Comparison of ENCODE assay signal across 8 cellular contexts in the genomic region with DNA sequence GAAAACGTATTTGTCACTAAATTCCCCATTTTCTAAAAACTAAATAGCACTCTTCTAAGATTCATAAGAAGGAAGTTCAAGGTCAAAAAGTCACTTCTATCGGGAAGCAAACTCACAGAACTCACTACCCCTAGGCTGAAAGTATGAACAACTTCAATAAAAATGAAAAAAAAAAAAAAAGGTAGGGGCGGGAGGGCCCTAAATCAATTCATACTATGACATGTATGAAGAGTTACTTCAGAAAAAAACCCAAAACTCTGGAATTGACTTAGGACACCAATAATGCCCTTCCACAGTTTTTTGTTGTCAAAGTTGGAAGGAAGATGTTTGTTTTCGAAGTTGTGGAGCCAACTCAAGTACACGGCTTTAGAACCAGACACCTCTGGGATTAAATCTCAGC. TPM values are rescaled to one million over a fixed set of nuclear protein-coding genes. Genes with fewer than 3 reads are reported as not detected.
DNase-seq lines count a peak whose midpoint lies in the region; ATAC-seq and TF ChIP-seq lines count a peak whose summit lies in the region.

No MANE protein-coding gene starts in this region.

- TF ChIP-seq CTCF in A673 (conservative IDR thresholded peaks at IDR 0.05; ENCODE audit: low read depth, low read length) (no peak), cardiac fibroblast (IDR thresholded peaks at IDR 0.05; ENCODE audit: low read depth, low read length) (no peak), GM10248 (IDR thresholded peaks at IDR 0.05; ENCODE audit: control extremely low read depth, extremely low read depth, low read depth, missing control alignments) (no peak)

- H3K9ac ChIP-seq in HUES6 (ENCODE audit: low read length): peak overlapping the region; percentile 93
- H3K9ac ChIP-seq in muscle layer of colon (ENCODE audit: low read length): peak overlapping the region; percentile 81

- H3K27ac ChIP-seq in A673 (ENCODE audit: low read depth, low read length, poor library complexity, severe bottlenecking): peak overlapping the region; percentile 86
- H3K27ac ChIP-seq in HUES6 (ENCODE audit: low read depth, low read length): peak overlapping the region; percentile 95; the same call in 1 of the 2 replicates
- H3K27ac ChIP-seq in muscle layer of colon (ENCODE audit: low read depth, low read length): no peak overlapping the region

- ATAC-seq in HG02759 (IDR thresholded peaks at IDR 0.05; ENCODE audit: unreplicated experiment) (no peak), HG03175 (IDR thresholded peaks at IDR 0.05; ENCODE audit: unreplicated experiment) (no peak)

- peaks cover 11% of the 10 kb centered on the region for H3K4me1 ChIP-seq in A673 (ENCODE audit: insufficient read depth, low read length, poor library complexity, severe bottlenecking)
- peaks cover 27% of the 10 kb centered on the region for H3K4me1 ChIP-seq in HUES6 (ENCODE audit: control insufficient read depth, insufficient read depth, low read length)
- peaks cover 12% of the 10 kb centered on the region for H3K4me1 ChIP-seq in muscle layer of colon (ENCODE audit: insufficient read depth, low read length)

- peaks cover 12% of the 10 kb centered on the region for H3K36me3 ChIP-seq in A673 (ENCODE audit: insufficient read depth, low read length, poor library complexity, severe bottlenecking)
- peaks cover 36% of the 10 kb centered on the region for H3K36me3 ChIP-seq in HUES6 (ENCODE audit: control insufficient read depth, insufficient read depth, low read length)
- H3K36me3 ChIP-seq in muscle layer of colon (ENCODE audit: insufficient read depth, low read length): no peaks in the 10 kb centered on the region

- H3K4me3 ChIP-seq in A673 (ENCODE audit: low read depth, low read length, poor library complexity, severe bottlenecking) (peak overlapping the region; percentile 85), HUES6 (ENCODE audit: low read depth, low read length) (peak overlapping the region; percentile 99), cardiac fibroblast (replicated peaks in 1 of 2; ENCODE audit: low read depth in 2 of 2, low read length in 2 of 2) (peak overlapping the region; percentile 100), muscle layer of colon (ENCODE audit: low read depth in 1 of 2, low read length in 2 of 2) (peak overlapping the region; percentile 90 to 96)

- CTCF ChIA-PET in A673 (lab: Charles Lee): no interaction called here
- CTCF ChIA-PET in GM10248 (lab: Yijun Ruan, JAX): interaction anchor here (1.2 kb wide), 1 partner anchor 100 kb away, joined by 3 read pairs; no protein-coding TSS in a partner anchor

- DNase-seq in A673 (ENCODE audit: low spot score) (no peak), cardiac fibroblast (ENCODE audit: low read depth in 2 of 2) (peak in 1 of 2 donors; percentile 7), GM10248 (ENCODE audit: extremely low spot score) (no peak)
- DNase-seq in effector CD4-positive, alpha-beta T cell: no peak

- H3K27me3 ChIP-seq in A673 (replicated peaks; ENCODE audit: insufficient read depth, low read depth, low read length, poor library complexity): no peaks in the 10 kb centered on the region
- H3K27me3 ChIP-seq in HUES6 (ENCODE audit: control insufficient read depth, insufficient read depth, low read length): no peaks in the 10 kb centered on the region
- H3K27me3 ChIP-seq in muscle layer of colon (ENCODE audit: control insufficient read depth in 1 of 2, insufficient read depth in 2 of 2, low read length in 2 of 2): no peaks in the 10 kb centered on the region

- BruUV-seq in A673 (replicated peaks; lab: Mats Ljungman, UMichigan): no TSS peak

- POLR2A ChIA-PET in A673 (lab: Charles Lee; ENCODE audit: low non-redundant PET): no interaction called here
- POLR2A ChIA-PET in GM10248 (lab: Yijun Ruan, JAX): no interaction called here

- intact Hi-C loops in A673 (cut with micrococcal nuclease; ENCODE audit: unreplicated experiment): no loop called here

- H3K9me3 ChIP-seq in A673 (ENCODE audit: low read depth, low read length, poor library complexity, severe bottlenecking) (no peaks in the 10 kb centered on the region), HUES6 (ENCODE audit: control insufficient read depth, insufficient read depth, low read depth, low read length) (no peaks in the 10 kb centered on the region), muscle layer of colon (ENCODE audit: low read length) (no peaks in the 10 kb centered on the region)

RNA-seq across cellular contexts. Expression of a gene that starts 1.1 kb away (rescaled TPM):
- 32.8 and 36.6 TPM in 2 replicates for total RNA-seq in A673 (2021)

RNA-seq across cellular contexts. Expression of a gene that starts 37.6 kb away (rescaled TPM):
- total RNA-seq in A673 (2021): 48.6 and 52.2 TPM in 2 replicates
